Comparison of ENCODE assay signal across 23 cellular contexts in the genomic region with DNA sequence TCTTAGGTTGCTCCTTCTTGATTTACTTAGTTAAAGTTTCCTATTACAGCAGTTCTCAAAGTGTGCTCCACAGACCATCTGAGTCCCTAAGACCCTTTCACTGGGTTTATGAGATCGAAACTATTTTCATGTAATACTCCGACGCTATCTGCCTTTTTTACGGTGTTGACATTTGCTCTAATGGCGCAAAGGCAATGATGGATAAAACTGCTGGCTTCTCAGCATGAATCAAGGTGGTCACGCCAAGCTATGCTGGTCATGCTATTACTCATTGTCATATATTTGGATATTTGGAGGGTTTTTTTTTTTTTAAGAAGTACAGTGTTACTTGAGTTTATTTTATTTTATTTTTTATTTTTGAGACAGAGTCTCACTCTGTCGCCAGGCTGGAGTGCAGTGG.
DNase-seq lines count a peak whose midpoint lies in the region; ATAC-seq, FAIRE-seq and TF ChIP-seq lines count a peak whose summit lies in the region.
"Had no signal": no experiment of that assay in that cellular context is flagged by ENCODE, and none has a peak within 500 bp of the region (broad histone marks: within the 10 kb centered on the region; RNA-seq: fewer than 3 reads in every experiment).

No MANE protein-coding gene starts in this region.

- no peaks in the 10 kb centered on the region for H4K20me1 ChIP-seq in GM23248 (ENCODE audit: insufficient read depth)
- H4K20me1 ChIP-seq in K562 (replicated peaks; ENCODE audit: control insufficient read depth, insufficient read depth, low read length): no peaks in the 10 kb centered on the region
- H4K20me1 ChIP-seq: BLaER1 had no signal

- DNase-seq in GM23248 (peak; percentile 27), K562 (ENCODE audit: extremely low read depth in 1 of 4, low spot score in 3 of 4) (no peak), glomerular visceral epithelial cell (ENCODE audit: extremely low spot score) (peak; percentile 14), T-helper 1 cell (no peak)
- DNase-seq in CD8-positive, alpha-beta T cell: no peak
- DNase-seq in stimulated activated CD8-positive, alpha-beta memory T cell treated with anti-CD3 and anti-CD28 coated beads, Interleukin-4, amount 100 ng/mL, for 48 hours: no peak
- DNase-seq: CD4-positive, CD25-positive, alpha-beta regulatory T cell; CD8-positive, alpha-beta memory T cell; DMS 273 treated with DMSO at 0.1 percent for 48 hours; DMS79; EL; GDM1; H9 had no signal

- H3K9me1 ChIP-seq in K562 (ENCODE audit: control insufficient read depth, insufficient read depth, low read length): no peaks in the 10 kb centered on the region

- intact Hi-C loops in K562 (cut with micrococcal nuclease): loop anchor here (10.0 kb wide), 1 partner anchor 315 kb away; no protein-coding TSS in a partner anchor
- intact Hi-C loops in CD8-positive, alpha-beta T cell (cut with DNase I, micrococcal nuclease): no loop called here

- H3K27ac ChIP-seq in GM23248: no peak overlapping the region
- H3K27ac ChIP-seq in K562 (ENCODE audit: extremely low read depth, low read depth, low read length): no peak overlapping the region
- H3K27ac ChIP-seq in CD8-positive, alpha-beta T cell (ENCODE audit: low read depth, low read length): no peak overlapping the region
- H3K27ac ChIP-seq: 22Rv1, BLaER1, C4-2B had no signal

- TF ChIP-seq CTCF in K562 (IDR thresholded peaks at IDR 0.05 in 2 of 3, conservative IDR thresholded peaks at IDR 0.05 in 1 of 3; ENCODE audit: insufficient read depth in 2 of 3, low read depth in 1 of 3, low read length in 3 of 3): no peak
- TF ChIP-seq CTCF in CD8-positive, alpha-beta T cell (IDR thresholded peaks at IDR 0.05): no peak

- no peak overlapping the region for H2AFZ ChIP-seq in GM23248
- H2AFZ ChIP-seq in K562 (ENCODE audit: low read depth, low read length): no peak overlapping the region
- H2AFZ ChIP-seq: GM23338 had no signal

- H3K36me3 ChIP-seq in GM23248 (ENCODE audit: low read depth) (no peaks in the 10 kb centered on the region), K562 (ENCODE audit: control insufficient read depth, insufficient read depth, low read length) (no peaks in the 10 kb centered on the region)
- no peaks in the 10 kb centered on the region for H3K36me3 ChIP-seq in CD8-positive, alpha-beta T cell (ENCODE audit: insufficient read depth, low read length)
- H3K36me3 ChIP-seq: BLaER1 had no signal

- H3K79me2 ChIP-seq in GM23248 (ENCODE audit: insufficient read depth) (no peaks in the 10 kb centered on the region), K562 (ENCODE audit: control insufficient read depth, insufficient read depth, low read length) (no peaks in the 10 kb centered on the region)

- in situ Hi-C loops in GM23248 (cut with MboI) (no loop called here), K562 (cut with MboI) (no loop called here)

- no TSS peak for BruUV-seq in K562 (replicated peaks; lab: Mats Ljungman, UMichigan)

- no peaks in the 10 kb centered on the region for H3K9me3 ChIP-seq in GM23248 (ENCODE audit: low read depth)
- no peaks in the 10 kb centered on the region for H3K9me3 ChIP-seq in K562 (replicated peaks; ENCODE audit: control insufficient read depth, insufficient read depth, low read depth, low read length)
- H3K9me3 ChIP-seq in CD8-positive, alpha-beta T cell (ENCODE audit: low read length): no peaks in the 10 kb centered on the region
- H3K9me3 ChIP-seq: BLaER1 had no signal

- CTCF ChIA-PET in K562 (lab: Yijun Ruan, JAX; ENCODE audit: low intra/inter-chr PET ratio): no interaction called here
- CTCF ChIA-PET in CD8-positive, alpha-beta T cell (lab: Charles Lee): no interaction called here

- no peak for TF ChIP-seq RAD21 in K562 (CRISPR knock-in tag; conservative IDR thresholded peaks at IDR 0.05 in 1 of 2, IDR thresholded peaks at IDR 0.05 in 1 of 2)

- H3K9me3 Mint-ChIP-seq in CD8-positive, alpha-beta T cell: peaks cover 3% of the 10 kb centered on the region
- H3K9me3 Mint-ChIP-seq: GM23338, H9 had no signal

- H3K4me2 ChIP-seq in GM23248 (ENCODE audit: unreplicated experiment) (no peak overlapping the region), K562 (ENCODE audit: insufficient read depth, low read length) (no peak overlapping the region)
- H3K4me2 ChIP-seq: BLaER1, GM23338 had no signal

- H3K4me1 ChIP-seq in GM23248 (ENCODE audit: insufficient read depth): no peaks in the 10 kb centered on the region
- H3K4me1 ChIP-seq in K562 (replicated peaks in 1 of 2; ENCODE audit: control insufficient read depth in 2 of 2, insufficient read depth in 2 of 2, low read length in 2 of 2): no peaks in the 10 kb centered on the region
- H3K4me1 ChIP-seq in CD8-positive, alpha-beta T cell (ENCODE audit: insufficient read depth, low read length): no peaks in the 10 kb centered on the region
- H3K4me1 ChIP-seq: BLaER1 had no signal

- no peak overlapping the region for H3K27ac Mint-ChIP-seq in CD8-positive, alpha-beta T cell
- H3K27ac Mint-ChIP-seq: B cell; CD4-positive, CD25-positive, alpha-beta regulatory T cell; CD8-positive, alpha-beta memory T cell; GM23338; H9 had no signal

- ATAC-seq in K562: no peak
- ATAC-seq in CD8-positive, alpha-beta T cell: no peak
- ATAC-seq: GM12878, GM23338, HCT116 had no signal

- no peaks in the 10 kb centered on the region for H3K9me2 ChIP-seq in GM23248 (ENCODE audit: insufficient read depth)

- TF ChIP-seq POLR2A in K562 (conservative IDR thresholded peaks at IDR 0.05): no peak

- H3K27me3 ChIP-seq in GM23248 (replicated peaks; ENCODE audit: insufficient read depth) (no peaks in the 10 kb centered on the region), K562 (ENCODE audit: control insufficient read depth in 2 of 2, insufficient read depth in 2 of 2, low read length in 2 of 2) (peaks cover 30 to 51% of the 10 kb centered on the region in 2 experiments)
- no peaks in the 10 kb centered on the region for H3K27me3 ChIP-seq in CD8-positive, alpha-beta T cell (ENCODE audit: insufficient read depth, low read length)
- H3K27me3 ChIP-seq: BLaER1 had no signal

- H3K4me3 ChIP-seq in GM23248 (no peak overlapping the region), K562 (no peak overlapping the region)
- no peak overlapping the region for H3K4me3 ChIP-seq in CD8-positive, alpha-beta T cell (ENCODE audit: low read depth, low read length)
- H3K4me3 ChIP-seq: BLaER1, GM12878, GM23338 had no signal

- POLR2A ChIA-PET in K562 (lab: Yijun Ruan, JAX): no interaction called here
- POLR2A ChIA-PET in CD8-positive, alpha-beta T cell (lab: Charles Lee): no interaction called here

- no peak overlapping the region for H3K9ac ChIP-seq in GM23248
- no peak overlapping the region for H3K9ac ChIP-seq in K562 (ENCODE audit: insufficient read depth in 1 of 2, low read depth in 2 of 2, low read length in 2 of 2)
- H3K9ac ChIP-seq: BLaER1 had no signal

- H3K4me3 Mint-ChIP-seq in CD8-positive, alpha-beta T cell: no peak overlapping the region
- H3K4me3 Mint-ChIP-seq: B cell; CD4-positive, CD25-positive, alpha-beta regulatory T cell; CD8-positive, alpha-beta memory T cell; GM23338; H9 had no signal

- WGBS in GM23248 (ENCODE audit: low coverage in 1 of 2, low lambda C conversion rate in 2 of 2, missing lambda C conversion rate in 2 of 2), 2 experiments: 82 to 84% methylated on average over 7 of the region's 7 CpGs
- 2% methylated on average over 7 of the region's 7 CpGs for WGBS in K562 (ENCODE audit: insufficient coverage, low coverage, missing lambda C conversion rate)

- no peaks in the 10 kb centered on the region for H3K36me3 Mint-ChIP-seq in CD8-positive, alpha-beta T cell
- H3K36me3 Mint-ChIP-seq: CD8-positive, alpha-beta memory T cell had no signal

- H3K27me3 Mint-ChIP-seq in CD8-positive, alpha-beta T cell (ENCODE audit: low read depth): no peaks in the 10 kb centered on the region
- H3K27me3 Mint-ChIP-seq: CD4-positive, CD25-positive, alpha-beta regulatory T cell had no signal

- no peaks in the 10 kb centered on the region for H3K4me1 Mint-ChIP-seq in CD8-positive, alpha-beta T cell (ENCODE audit: low read depth)
- H3K4me1 Mint-ChIP-seq: B cell; CD4-positive, CD25-positive, alpha-beta regulatory T cell; CD8-positive, alpha-beta memory T cell had no signal

- H3F3A ChIP-seq in GM23248 (ENCODE audit: insufficient read depth): no peaks in the 10 kb centered on the region

- no peak for FAIRE-seq in K562 (lab: Jason Lieb, UNC)
- FAIRE-seq: A204.1, D721Med, GM12878, GM19239 had no signal

- TF ChIP-seq EP300 in K562 (IDR thresholded peaks at IDR 0.05; ENCODE audit: low read length): no peak

TF ChIP-seq in K562, 482 proteins besides CTCF, POLR2A, EP300 and RAD21:
- TF ChIP-seq ZNF165 (CRISPR knock-in tag; IDR thresholded peaks at IDR 0.05; ENCODE audit: borderline replicate concordance): no peak
- peak; percentile 65 for TF ChIP-seq HNRNPLL (IDR thresholded peaks at IDR 0.05; ENCODE audit: low read depth, low read length, poor library complexity, severe bottlenecking)
- no peak for TF ChIP-seq TEAD1 (CRISPR knock-in tag; IDR thresholded peaks at IDR 0.05)

Comparison
In these comparisons a context has a peak if more than half of its experiments do, and no peak if none do; other contexts are left out.
1. DNase-seq: peak in GM23248 (single experiment) and glomerular visceral epithelial cell (single experiment); none in K562 (0 of 4), T-helper 1 cell (0 of 5), CD8-positive, alpha-beta T cell (0 of 7) and stimulated activated CD8-positive, alpha-beta memory T cell treated with anti-CD3 and anti-CD28 coated beads, Interleukin-4, amount 100 ng/mL, for 48 hours (single experiment).